ENCODE assay signal across 8 cellular contexts in genomic region chr6:31831350-31832215, GRCh38. TPM values are rescaled to one million over a fixed set of nuclear protein-coding genes. Genes with fewer than 3 reads are reported as not detected.
DNase-seq lines count a peak whose midpoint lies in the region; ATAC-seq, FAIRE-seq and TF ChIP-seq lines count a peak whose summit lies in the region.

No MANE protein-coding gene starts in this region.

- H3K4me1 ChIP-seq in GM23338 (ENCODE audit: insufficient read depth), result peaks cover 12% of the 10 kb centered on the region
- H3K4me1 ChIP-seq in PC-3 (ENCODE audit: insufficient read depth, low read length), result peaks cover 12% of the 10 kb centered on the region
- peaks cover 0 to 7% of the 10 kb centered on the region in 2 donors for H3K4me1 ChIP-seq in esophagus (ENCODE audit: control insufficient read depth in 2 of 2, insufficient read depth in 2 of 2, low read length in 1 of 2)

- H3K27me3 ChIP-seq in GM23338 (ENCODE audit: insufficient read depth) (no peaks in the 10 kb centered on the region), PC-3 (ENCODE audit: low read length) (no peaks in the 10 kb centered on the region), esophagus (ENCODE audit: control insufficient read depth in 1 of 2, insufficient read depth in 2 of 2, low read length in 2 of 2) (no peaks in the 10 kb centered on the region)

- H3K4me2 ChIP-seq in GM23338 (peak overlapping the region; percentile 76; the same call in 1 of the 2 replicates), PC-3 (ENCODE audit: low read length) (peak overlapping the region; percentile 90)

- peaks cover 14% of the 10 kb centered on the region; the same call in 2 of the 3 replicates for H3K9me3 Mint-ChIP-seq in GM23338

- no TSS peak for BruUV-seq in PC-3 (replicated peaks; lab: Mats Ljungman, UMichigan)

- POLR2A ChIA-PET in PC-3 (lab: Charles Lee; ENCODE audit: unreplicated experiment), result interaction anchor here (0.5 to 0.7 kb wide), 2 partner anchors 31 to 36 kb away, joined by 4 read pairs; partner anchors contain the start of genes NEU1 and VARS1

- peaks cover 27% of the 10 kb centered on the region for H3K27me3 Mint-ChIP-seq in GM23338 (ENCODE audit: insufficient read depth, low read depth, poor library complexity)

- H3K9me3 ChIP-seq in PC-3 (ENCODE audit: low read length) (no peaks in the 10 kb centered on the region), esophagus (ENCODE audit: control insufficient read depth in 2 of 2, insufficient read depth in 1 of 2, low read depth in 1 of 2, low read length in 1 of 2) (no peaks in the 10 kb centered on the region)

- H3K79me2 ChIP-seq in GM23338 (replicated peaks; ENCODE audit: insufficient read depth) (peaks cover 43% of the 10 kb centered on the region), PC-3 (ENCODE audit: low read length) (peaks cover 66% of the 10 kb centered on the region)

- peaks cover 24% of the 10 kb centered on the region for H3K36me3 Mint-ChIP-seq in GM23338 (ENCODE audit: low read depth)

- no peak for TF ChIP-seq CTCF in GM23338 (conservative IDR thresholded peaks at IDR 0.05; ENCODE audit: low read depth in 2 of 2)
- no peak for TF ChIP-seq CTCF in PC-3 (conservative IDR thresholded peaks at IDR 0.05; ENCODE audit: low read depth, low read length)
- no peak for TF ChIP-seq CTCF in retinal pigment epithelial cell (conservative IDR thresholded peaks at IDR 0.05; ENCODE audit: low read depth, low read length)

- intact Hi-C loops in PC-3 (cut with micrococcal nuclease), result loop anchor here (2.0 to 10.0 kb wide), 4 partner anchors 37 to 147 kb away; partner anchors contain the start of genes CLIC1, LY6G5C and VARS1

- peak overlapping the region; percentile 87 for H3K4me3 Mint-ChIP-seq in GM23338

- CTCF ChIA-PET in PC-3 (lab: Charles Lee), result interaction anchor here (0.5 to 0.6 kb wide), 2 partner anchors 25 to 94 kb away, joined by 3 to 4 read pairs; no protein-coding TSS in a partner anchor

- ATAC-seq in GM23338, result no peak
- no peak for ATAC-seq in PC-3

- H4K20me1 ChIP-seq in GM23338 (replicated peaks; ENCODE audit: insufficient read depth) (peaks cover 10% of the 10 kb centered on the region), PC-3 (ENCODE audit: low read length) (peaks cover 29% of the 10 kb centered on the region)

- peak overlapping the region; percentile 62; the same call in 1 of the 2 replicates for H3K9ac ChIP-seq in PC-3 (ENCODE audit: low read length)

- H3K27ac Mint-ChIP-seq in GM23338, result no peak overlapping the region

- no peak for DNase-seq in GM23338 (ENCODE audit: low spot score)
- no peak for DNase-seq in PC-3
- DNase-seq in retinal pigment epithelial cell (ENCODE audit: low read depth), result no peak
- no peak for DNase-seq in NCI-H1092 treated with DMSO at 0.1 percent for 48 hours (lab: John Stamatoyannopoulos, UW)
- DNase-seq in inferior parietal cortex (ENCODE audit: extremely low spot score), result no peak
- DNase-seq in HK-2 (ENCODE audit: unreplicated experiment), result no peak
- no peak for DNase-seq in urothelium cell line (ENCODE audit: low spot score)

- H3K4me3 ChIP-seq in GM23338 (peak overlapping the region; percentile 59; the same call in 1 of the 2 replicates), PC-3 (ENCODE audit: low read length) (peak overlapping the region; percentile 98), esophagus (ENCODE audit: low read depth in 1 of 2, low read length in 2 of 2) (peak overlapping the region in 1 of 2 donors; percentile 89), retinal pigment epithelial cell (ENCODE audit: low read length) (peak overlapping the region; percentile 57)

- H3K27ac ChIP-seq in GM23338 (ENCODE audit: low read depth), result no peak overlapping the region
- no peak overlapping the region for H3K27ac ChIP-seq in PC-3 (ENCODE audit: low read length)
- peak overlapping the region; percentile 66 to 70 for H3K27ac ChIP-seq in esophagus (ENCODE audit: low read depth in 2 of 2, low read length in 1 of 2)

- H3F3A ChIP-seq in GM23338 (replicated peaks; ENCODE audit: low read depth) (peaks cover 26% of the 10 kb centered on the region), PC-3 (ENCODE audit: low read length, unreplicated experiment) (no peaks in the 10 kb centered on the region)

- peaks cover 19% of the 10 kb centered on the region for H3K4me1 Mint-ChIP-seq in GM23338

- peaks cover 8% of the 10 kb centered on the region for H3K36me3 ChIP-seq in GM23338 (ENCODE audit: insufficient read depth)
- H3K36me3 ChIP-seq in PC-3 (ENCODE audit: low read depth, low read length), result peaks cover 7% of the 10 kb centered on the region
- H3K36me3 ChIP-seq in esophagus (ENCODE audit: control insufficient read depth in 2 of 2, insufficient read depth in 2 of 2, low read length in 1 of 2), result no peaks in the 10 kb centered on the region

- H3K9me2 ChIP-seq in GM23338 (ENCODE audit: insufficient read depth) (no peaks in the 10 kb centered on the region), PC-3 (replicated peaks; ENCODE audit: low read length) (no peaks in the 10 kb centered on the region)

- no peak for FAIRE-seq in urothelium cell line (lab: Jason Lieb, UNC)

- 52 to 55% methylated on average over 15 of the region's 15 CpGs for WGBS in esophagus, 2 donors

- H2AFZ ChIP-seq in GM23338 (no peak overlapping the region), PC-3 (ENCODE audit: low read length) (no peak overlapping the region)

TF ChIP-seq in GM23338, 12 proteins besides CTCF, POLR2A, EP300 and RAD21 (continues in another document):
- TF ChIP-seq JUNB (IDR thresholded peaks at IDR 0.05; ENCODE audit: unreplicated experiment) (no peak), STAT1 (IDR thresholded peaks at IDR 0.05; ENCODE audit: unreplicated experiment) (no peak)

RNA-seq across cellular contexts. Expression of gene HSPA1B, which starts 4.0 kb away (rescaled TPM):
- 102 and 113 TPM in 2 replicates for total RNA-seq in GM23338 (2014; rRNA removed; shearing (Covaris generic))
- 25.9 and 31.7 TPM in 2 replicates for polyA plus RNA-seq in GM23338 (2016; fragmentation: Nextera tagmentation; extraction: Ambion mirVana)
- total RNA-seq in PC-3 (2014; rRNA removed), result 265 and 331 TPM in 2 replicates
- 100 to 1,000 TPM in 1 of 2 donors, 10 to 100 TPM in 1; 26.9 to 103 TPM for polyA plus RNA-seq in esophagus

RNA-seq across cellular contexts. Expression of gene HSPA1A, which starts 16.2 kb away (rescaled TPM):
- 57.1 and 58.3 TPM in 2 replicates for total RNA-seq in GM23338 (2014; rRNA removed; shearing (Covaris generic))
- polyA plus RNA-seq in GM23338 (2016; fragmentation: Nextera tagmentation; extraction: Ambion mirVana), result 36.1 and 39.1 TPM in 2 replicates
- total RNA-seq in PC-3 (2014; rRNA removed), result 269 and 324 TPM in 2 replicates
- 100 to 1,000 TPM; 105 to 125 TPM for polyA plus RNA-seq in esophagus

RNA-seq across cellular contexts. Expression of gene HSPA1L, which starts 16.5 kb away (rescaled TPM):
- 0.50 and 0.83 TPM in 2 replicates for total RNA-seq in GM23338 (2014; rRNA removed; shearing (Covaris generic))
- polyA plus RNA-seq in GM23338 (2016; fragmentation: Nextera tagmentation; extraction: Ambion mirVana) (0.44 and 0.49 TPM in 2 replicates), esophagus (under 1 TPM; 0.39 to 0.42 TPM)
- 0.26 and 0.69 TPM in 2 replicates for total RNA-seq in PC-3 (2014; rRNA removed)

RNA-seq across cellular contexts. Expression of gene LSM2, which starts 24.8 kb away (rescaled TPM):
- total RNA-seq in GM23338 (2014; rRNA removed; shearing (Covaris generic)), result 93.5 and 106 TPM in 2 replicates
- polyA plus RNA-seq in GM23338 (2016; fragmentation: Nextera tagmentation; extraction: Ambion mirVana) (140 and 143 TPM in 2 replicates), esophagus (10 to 100 TPM; 25.6 to 42.9 TPM)
- total RNA-seq in PC-3 (2014; rRNA removed), result 93.7 and 143 TPM in 2 replicates

RNA-seq across cellular contexts. Expression of gene NEU1, which starts 31.0 kb away (rescaled TPM):
- 41.1 and 47.4 TPM in 2 replicates for total RNA-seq in GM23338 (2014; rRNA removed; shearing (Covaris generic))
- polyA plus RNA-seq in GM23338 (2016; fragmentation: Nextera tagmentation; extraction: Ambion mirVana), result 31.4 and 32.3 TPM in 2 replicates
- 31.7 and 33.1 TPM in 2 replicates for total RNA-seq in PC-3 (2014; rRNA removed)
- 10 to 100 TPM; 13.6 to 14.6 TPM for polyA plus RNA-seq in esophagus

Comparison
In these comparisons a context has a peak if more than half of its experiments do, and no peak if none do; other contexts are left out.
1. H3K27ac ChIP-seq: peak in esophagus (2 of 2); none in GM23338 (single experiment) and PC-3 (single experiment).